In genomic region chr6:151391471-151392428, GRCh38 we compare ENCODE assay signal across 8 cellular contexts. TPM values are rescaled to one million over a fixed set of nuclear protein-coding genes. Genes with fewer than 3 reads are reported as not detected.
DNase-seq lines count a peak whose midpoint lies in the region; ATAC-seq and TF ChIP-seq lines count a peak whose summit lies in the region.

Gene ZBTB2 (minus strand): TSS chr6:151391559. CDS start chr6:151373637, 17,922 bp downstream.

- H3K27ac ChIP-seq in KOPT-K1 (ENCODE audit: low read depth, low read length, poor library complexity, severe bottlenecking) (peak within 1 kb of the TSS; percentile 93), thoracic aorta (peak within 1 kb of the TSS; percentile 97 to 99)

- H3K27ac Mint-ChIP-seq in activated naive CD4-positive, alpha-beta T cell treated with anti-CD3 and anti-CD28 coated beads, Interleukin-2, amount 50 U/mL, for 24 hours, result peak within 1 kb of the TSS; percentile 98

- H3K36me3 ChIP-seq in KOPT-K1 (ENCODE audit: insufficient read depth, low read length) (peaks cover 32% of the 10 kb centered on the region), thoracic aorta (no peaks in the 10 kb centered on the region)

- intact Hi-C loops in head of caudate nucleus (cut with DNase I), result loop anchor here (5.0 kb wide), 1 partner anchor 61 kb away; the partner anchor contains the start of gene RMND1

- H3K4me1 Mint-ChIP-seq in activated naive CD4-positive, alpha-beta T cell treated with anti-CD3 and anti-CD28 coated beads, Interleukin-2, amount 50 U/mL, for 24 hours, result peaks cover 71% of the 10 kb centered on the region

- H3K4me1 ChIP-seq in thoracic aorta (ENCODE audit: control insufficient read depth in 1 of 2, low read depth in 2 of 2), result peaks cover 35 to 65% of the 10 kb centered on the region in 2 donors

- H3K27me3 Mint-ChIP-seq in activated naive CD4-positive, alpha-beta T cell treated with anti-CD3 and anti-CD28 coated beads, Interleukin-2, amount 50 U/mL, for 24 hours, result no peaks in the 10 kb centered on the region

- no peaks in the 10 kb centered on the region for H3K9me3 ChIP-seq in KOPT-K1 (ENCODE audit: insufficient read depth, low read length, poor library complexity, severe bottlenecking)
- H3K9me3 ChIP-seq in thoracic aorta, result no peaks in the 10 kb centered on the region

- ATAC-seq in GM21423 (IDR thresholded peaks at IDR 0.05; ENCODE audit: unreplicated experiment) (peak; percentile 12), omental fat pad (ENCODE audit: low FRiP score) (peak; percentile 28), thoracic aorta (ENCODE audit: insufficient number of reproducible peaks, low FRiP score, low read depth) (no peak)

- H3K9me3 Mint-ChIP-seq in activated naive CD4-positive, alpha-beta T cell treated with anti-CD3 and anti-CD28 coated beads, Interleukin-2, amount 50 U/mL, for 24 hours, result no peaks in the 10 kb centered on the region

- H3K4me3 ChIP-seq in thoracic aorta, result peak within 1 kb of the TSS; percentile 85

- H3K36me3 Mint-ChIP-seq in activated naive CD4-positive, alpha-beta T cell treated with anti-CD3 and anti-CD28 coated beads, Interleukin-2, amount 50 U/mL, for 24 hours, result no peaks in the 10 kb centered on the region

- DNase-seq in COLO668 (lab: John Stamatoyannopoulos, UW; ENCODE audit: unreplicated experiment) (peak; percentile 60), SKM-1 treated with dmso at 0.1 percent for 144 hours (lab: John Stamatoyannopoulos, UW; ENCODE audit: unreplicated experiment) (peak; percentile 29), head of caudate nucleus (peak; percentile 38 to 90 (median 74)), omental fat pad (ENCODE audit: low spot score) (peak; percentile 32), thoracic aorta (ENCODE audit: low spot score) (peak; percentile 8)

- peak within 1 kb of the TSS; percentile 95 for H3K4me3 Mint-ChIP-seq in activated naive CD4-positive, alpha-beta T cell treated with anti-CD3 and anti-CD28 coated beads, Interleukin-2, amount 50 U/mL, for 24 hours

- H3K27me3 ChIP-seq in thoracic aorta (replicated peaks; ENCODE audit: insufficient read depth), result no peaks in the 10 kb centered on the region

- TF ChIP-seq CTCF in omental fat pad (IDR thresholded peaks at IDR 0.05) (no peak), thoracic aorta (IDR thresholded peaks at IDR 0.05) (no peak)

RNA-seq across cellular contexts. Expression of gene ZBTB2, which starts in this region (rescaled TPM):
- total RNA-seq in omental fat pad (10 to 100 TPM in 3 of 4 donors, 1 to 10 TPM in 1; 9.3 to 27.1 (median 16.6) TPM), thoracic aorta (1 to 10 TPM; 5.3 to 8.4 TPM)

Comparison
In these comparisons a context has a peak if more than half of its experiments do, and no peak if none do; other contexts are left out.
1. DNase-seq: peak in every context shown above with its lines; median percentile 74 in head of caudate nucleus; 60 in COLO668; 32 in omental fat pad; 29 in SKM-1 treated with dmso at 0.1 percent for 144 hours; 8 in thoracic aorta.